In genomic region chr11:456533-456932, GRCh38 we compare ENCODE assay signal across 1 cellular context.
TF ChIP-seq lines count a peak whose summit lies in the region.

No MANE protein-coding gene starts in this region.

TF ChIP-seq in SK-N-SH, 30 proteins besides CTCF, POLR2A, EP300 and RAD21 (continued from another document):
- TF ChIP-seq, protein P1, sequence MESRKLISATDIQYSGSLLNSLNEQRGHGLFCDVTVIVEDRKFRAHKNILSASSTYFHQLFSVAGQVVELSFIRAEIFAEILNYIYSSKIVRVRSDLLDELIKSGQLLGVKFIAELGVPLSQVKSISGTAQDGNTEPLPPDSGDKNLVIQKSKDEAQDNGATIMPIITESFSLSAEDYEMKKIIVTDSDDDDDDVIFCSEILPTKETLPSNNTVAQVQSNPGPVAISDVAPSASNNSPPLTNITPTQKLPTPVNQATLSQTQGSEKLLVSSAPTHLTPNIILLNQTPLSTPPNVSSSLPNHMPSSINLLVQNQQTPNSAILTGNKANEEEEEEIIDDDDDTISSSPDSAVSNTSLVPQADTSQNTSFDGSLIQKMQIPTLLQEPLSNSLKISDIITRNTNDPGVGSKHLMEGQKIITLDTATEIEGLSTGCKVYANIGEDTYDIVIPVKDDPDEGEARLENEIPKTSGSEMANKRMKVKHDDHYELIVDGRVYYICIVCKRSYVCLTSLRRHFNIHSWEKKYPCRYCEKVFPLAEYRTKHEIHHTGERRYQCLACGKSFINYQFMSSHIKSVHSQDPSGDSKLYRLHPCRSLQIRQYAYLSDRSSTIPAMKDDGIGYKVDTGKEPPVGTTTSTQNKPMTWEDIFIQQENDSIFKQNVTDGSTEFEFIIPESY (IDR thresholded peaks at IDR 0.05; ENCODE audit: borderline replicate concordance, low read depth), result no peak
- TF ChIP-seq GATA2 (CRISPR knock-in tag; IDR thresholded peaks at IDR 0.05) (no peak), FOXM1 (IDR thresholded peaks at IDR 0.05; ENCODE audit: low read depth) (no peak), MEF2A (IDR thresholded peaks at IDR 0.05; ENCODE audit: borderline replicate concordance, low read depth) (no peak), NRF1 (IDR thresholded peaks at IDR 0.05; ENCODE audit: low read depth, low read length) (no peak), TEAD4 (IDR thresholded peaks at IDR 0.05; ENCODE audit: borderline replicate concordance, insufficient read depth) (no peak), JUND (IDR thresholded peaks at IDR 0.05) (no peak), NFIC (IDR thresholded peaks at IDR 0.05; ENCODE audit: borderline replicate concordance) (no peak), RCOR1 (IDR thresholded peaks at IDR 0.05; ENCODE audit: low read length) (no peak), SMC3 (IDR thresholded peaks at IDR 0.05; ENCODE audit: low read depth, low read length) (no peak)
- TF ChIP-seq, protein P2, sequence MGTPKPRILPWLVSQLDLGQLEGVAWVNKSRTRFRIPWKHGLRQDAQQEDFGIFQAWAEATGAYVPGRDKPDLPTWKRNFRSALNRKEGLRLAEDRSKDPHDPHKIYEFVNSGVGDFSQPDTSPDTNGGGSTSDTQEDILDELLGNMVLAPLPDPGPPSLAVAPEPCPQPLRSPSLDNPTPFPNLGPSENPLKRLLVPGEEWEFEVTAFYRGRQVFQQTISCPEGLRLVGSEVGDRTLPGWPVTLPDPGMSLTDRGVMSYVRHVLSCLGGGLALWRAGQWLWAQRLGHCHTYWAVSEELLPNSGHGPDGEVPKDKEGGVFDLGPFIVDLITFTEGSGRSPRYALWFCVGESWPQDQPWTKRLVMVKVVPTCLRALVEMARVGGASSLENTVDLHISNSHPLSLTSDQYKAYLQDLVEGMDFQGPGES (IDR thresholded peaks at IDR 0.05; ENCODE audit: low read depth, low read length), result no peak
- TF ChIP-seq, protein P3, sequence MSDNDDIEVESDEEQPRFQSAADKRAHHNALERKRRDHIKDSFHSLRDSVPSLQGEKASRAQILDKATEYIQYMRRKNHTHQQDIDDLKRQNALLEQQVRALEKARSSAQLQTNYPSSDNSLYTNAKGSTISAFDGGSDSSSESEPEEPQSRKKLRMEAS (IDR thresholded peaks at IDR 0.05; ENCODE audit: low read depth), result no peak
